ENCODE assay signal across 44 cellular contexts in genomic region chr11:5941951-5942350, GRCh38. TPM values are rescaled to one million over a fixed set of nuclear protein-coding genes. Genes with fewer than 3 reads are reported as not detected.
"Had no signal": no experiment of that assay in that cellular context is flagged by ENCODE, and none has a peak within 500 bp of the region (broad histone marks: within the 10 kb centered on the region; RNA-seq: fewer than 3 reads in every experiment).

TSS of gene OR56A3 (plus strand) at chr11:5942251. CDS start at chr11:5947347, 5,096 bp downstream.

- H3K4me3 Mint-ChIP-seq: activated naive CD4-positive, alpha-beta T cell treated with anti-CD3 and anti-CD28 coated beads for 36 hours; activated naive CD4-positive, alpha-beta T cell treated with anti-CD3 and anti-CD28 coated beads, Interleukin-2, amount 10 ng/mL, durations not matched to agents 7 days and 5 days; activated naive CD4-positive, alpha-beta T cell treated with anti-CD3 and anti-CD28 coated beads, Interleukin-2, amount 50 U/mL, for 24 hours; activated naive CD8-positive, alpha-beta T cell; activated naive CD8-positive, alpha-beta T cell treated with anti-CD3 and anti-CD28 coated beads for 36 hours; activated naive CD8-positive, alpha-beta T cell treated with anti-CD3 and anti-CD28 coated beads, Interleukin-2, amount 10 ng/mL, durations not matched to agents 7 days and 5 days; activated naive CD8-positive, alpha-beta T cell treated with anti-CD3 and anti-CD28 coated beads, Interleukin-2, amount 50 U/mL, for 24 hours; activated T-cell treated with anti-CD3 and anti-CD28 coated beads, Interleukin-2, amount 50 U/mL, for 24 hours; activated T-cell treated with anti-CD3 and anti-CD28 coated beads, Interleukin-2, amount 50 U/mL, for 4 hours; activated T-cell treated with anti-CD3 and anti-CD28 coated beads, Interleukin-2, amount 50 U/mL, for 72 hours; activated T-helper 1 cell treated with anti-CD3 and anti-CD28 coated beads, Interleukin-12 subunit alpha, Interleukin-12 subunit beta, Interleukin-2, Interleukin-4 antibody, amounts not matched to agents 30 ng/mL and 10 ng/mL and 1 ng/mL, durations not matched to agents 14 hours and 24 hours and 36 hours; activated T-helper 17 cell treated with anti-CD3 and anti-CD28 coated beads, Interleukin-2, amount 50 U/mL, for 72 hours; brain; central memory CD8-positive, alpha-beta T cell had no signal

- H3K9me3 Mint-ChIP-seq: activated naive CD4-positive, alpha-beta T cell treated with anti-CD3 and anti-CD28 coated beads for 36 hours; activated naive CD4-positive, alpha-beta T cell treated with anti-CD3 and anti-CD28 coated beads, Interleukin-2, amount 50 U/mL, for 24 hours; activated naive CD4-positive, alpha-beta T cell treated with anti-CD3 and anti-CD28 coated beads, Interleukin-2, amount 50 U/mL, for 72 hours; activated naive CD8-positive, alpha-beta T cell treated with anti-CD3 and anti-CD28 coated beads for 36 hours; activated naive CD8-positive, alpha-beta T cell treated with anti-CD3 and anti-CD28 coated beads, Interleukin-2, amount 50 U/mL, for 24 hours; activated T-cell treated with anti-CD3 and anti-CD28 coated beads, Interleukin-2, amount 50 U/mL, for 24 hours; activated T-cell treated with anti-CD3 and anti-CD28 coated beads, Interleukin-2, amount 50 U/mL, for 4 hours; activated T-cell treated with anti-CD3 and anti-CD28 coated beads, Interleukin-2, amount 50 U/mL, for 72 hours; activated T-helper 1 cell treated with anti-CD3 and anti-CD28 coated beads, Interleukin-12 subunit alpha, Interleukin-12 subunit beta, Interleukin-2, Interleukin-4 antibody, amounts not matched to agents 30 ng/mL and 10 ng/mL and 1 ng/mL, durations not matched to agents 14 hours and 24 hours and 36 hours; activated T-helper 17 cell treated with anti-CD3 and anti-CD28 coated beads, Interleukin-2, amount 50 U/mL, for 72 hours; central memory CD8-positive, alpha-beta T cell had no signal

- H3K27ac Mint-ChIP-seq: activated naive CD4-positive, alpha-beta T cell treated with anti-CD3 and anti-CD28 coated beads for 36 hours; activated naive CD4-positive, alpha-beta T cell treated with anti-CD3 and anti-CD28 coated beads, Interleukin-2, amount 10 ng/mL, durations not matched to agents 7 days and 5 days; activated naive CD4-positive, alpha-beta T cell treated with anti-CD3 and anti-CD28 coated beads, Interleukin-2, amount 50 U/mL, for 24 hours; activated naive CD4-positive, alpha-beta T cell treated with anti-CD3 and anti-CD28 coated beads, Interleukin-2, amount 50 U/mL, for 72 hours; activated naive CD8-positive, alpha-beta T cell; activated naive CD8-positive, alpha-beta T cell treated with anti-CD3 and anti-CD28 coated beads for 36 hours; activated naive CD8-positive, alpha-beta T cell treated with anti-CD3 and anti-CD28 coated beads, Interleukin-2, amount 10 ng/mL, durations not matched to agents 7 days and 5 days; activated naive CD8-positive, alpha-beta T cell treated with anti-CD3 and anti-CD28 coated beads, Interleukin-2, amount 50 U/mL, for 24 hours; activated T-cell treated with anti-CD3 and anti-CD28 coated beads, Interleukin-2, amount 50 U/mL, for 24 hours; activated T-cell treated with anti-CD3 and anti-CD28 coated beads, Interleukin-2, amount 50 U/mL, for 72 hours; activated T-helper 1 cell treated with anti-CD3 and anti-CD28 coated beads, Interleukin-12 subunit alpha, Interleukin-12 subunit beta, Interleukin-2, Interleukin-4 antibody, amounts not matched to agents 30 ng/mL and 10 ng/mL and 1 ng/mL, durations not matched to agents 14 hours and 24 hours and 36 hours; activated T-helper 17 cell treated with anti-CD3 and anti-CD28 coated beads, Interleukin-2, amount 50 U/mL, for 72 hours; activated T-helper 2 cell treated with anti-CD3 and anti-CD28 coated beads, Interferon-gamma antibody, Interleukin-2, Interleukin-4, amounts not matched to agents 10 μg/mL and 5 μg/mL and 100 μg/mL, durations not matched to agents 14 hours and 24 hours and 36 hours; brain had no signal

- H3K4me1 Mint-ChIP-seq: activated naive CD4-positive, alpha-beta T cell treated with anti-CD3 and anti-CD28 coated beads, Interleukin-2, amount 10 ng/mL, durations not matched to agents 7 days and 5 days; activated naive CD4-positive, alpha-beta T cell treated with anti-CD3 and anti-CD28 coated beads, Interleukin-2, amount 50 U/mL, for 24 hours; activated naive CD8-positive, alpha-beta T cell treated with anti-CD3 and anti-CD28 coated beads for 36 hours; activated naive CD8-positive, alpha-beta T cell treated with anti-CD3 and anti-CD28 coated beads, Interleukin-2, amount 10 ng/mL, durations not matched to agents 7 days and 5 days; activated naive CD8-positive, alpha-beta T cell treated with anti-CD3 and anti-CD28 coated beads, Interleukin-2, amount 50 U/mL, for 24 hours; activated T-helper 17 cell treated with anti-CD3 and anti-CD28 coated beads, Interleukin-2, amount 50 U/mL, for 72 hours; brain; central memory CD8-positive, alpha-beta T cell had no signal

- H3K27ac ChIP-seq: adrenal gland, ascending aorta, body of pancreas, brain microvascular endothelial cell, breast epithelium, cardiac muscle cell had no signal

- H3K27me3 ChIP-seq: adrenal gland, ascending aorta, body of pancreas, brain microvascular endothelial cell, cardiac muscle cell had no signal

- H3K36me3 Mint-ChIP-seq: activated naive CD4-positive, alpha-beta T cell treated with anti-CD3 and anti-CD28 coated beads, Interleukin-2, amount 10 ng/mL, durations not matched to agents 7 days and 5 days; activated naive CD4-positive, alpha-beta T cell treated with anti-CD3 and anti-CD28 coated beads, Interleukin-2, amount 50 U/mL, for 24 hours; activated naive CD4-positive, alpha-beta T cell treated with anti-CD3 and anti-CD28 coated beads, Interleukin-2, amount 50 U/mL, for 72 hours; activated naive CD8-positive, alpha-beta T cell; activated naive CD8-positive, alpha-beta T cell treated with anti-CD3 and anti-CD28 coated beads for 36 hours; activated naive CD8-positive, alpha-beta T cell treated with anti-CD3 and anti-CD28 coated beads, Interleukin-2, amount 10 ng/mL, durations not matched to agents 7 days and 5 days; brain had no signal

- H3K9me3 ChIP-seq: adrenal gland, ascending aorta, body of pancreas had no signal

- H3K4me1 ChIP-seq: adrenal gland, ascending aorta, body of pancreas, breast epithelium had no signal

- H3K27me3 Mint-ChIP-seq: activated T-helper 17 cell treated with anti-CD3 and anti-CD28 coated beads, Interleukin-2, amount 50 U/mL, for 72 hours; brain had no signal

- H3K36me3 ChIP-seq: adrenal gland, ascending aorta, brain microvascular endothelial cell, breast epithelium, cardiac muscle cell had no signal

- H3K4me3 ChIP-seq: adrenal gland, ascending aorta, body of pancreas, breast epithelium, cardiac muscle cell had no signal

- DNase-seq: activated effector memory CD4-positive, alpha-beta T cell treated with anti-CD3 and anti-CD28 coated beads, Interleukin-2, amount 50 U/mL, for 16 hours; activated effector memory CD4-positive, alpha-beta T cell treated with Interleukin-2 at 50 U/mL for 16 hours; activated gamma-delta T cell; activated gamma-delta T cell treated with Interleukin-2 at 50 U/mL for 16 hours; activated naive CD4-positive, alpha-beta T cell; activated naive CD4-positive, alpha-beta T cell treated with anti-CD3 and anti-CD28 coated beads for 36 hours; activated naive CD4-positive, alpha-beta T cell treated with anti-CD3 and anti-CD28 coated beads, Interleukin-2, amount 10 ng/mL, durations not matched to agents 7 days and 5 days; activated naive CD4-positive, alpha-beta T cell treated with anti-CD3 and anti-CD28 coated beads, Interleukin-2, amount 50 U/mL, for 16 hours; activated naive CD4-positive, alpha-beta T cell treated with Interleukin-2 at 50 U/mL for 16 hours; activated naive CD8-positive, alpha-beta T cell treated with anti-CD3 and anti-CD28 coated beads for 36 hours; activated naive CD8-positive, alpha-beta T cell treated with anti-CD3 and anti-CD28 coated beads, Interleukin-2, amount 10 ng/mL, durations not matched to agents 7 days and 5 days; activated naive CD8-positive, alpha-beta T cell treated with anti-CD3 and anti-CD28 coated beads, Interleukin-2, amount 50 U/mL, for 24 hours; activated T-cell treated with anti-CD3 and anti-CD28 coated beads, Interleukin-2, amount 50 U/mL, for 1 hour; activated T-cell treated with anti-CD3 and anti-CD28 coated beads, Interleukin-2, amount 50 U/mL, for 24 hours; activated T-cell treated with anti-CD3 and anti-CD28 coated beads, Interleukin-2, amount 50 U/mL, for 4 hours; activated T-cell treated with anti-CD3 and anti-CD28 coated beads, Interleukin-2, amount 50 U/mL, for 48 hours; activated T-cell treated with anti-CD3 and anti-CD28 coated beads, Interleukin-2, amount 50 U/mL, for 72 hours; adrenal gland; amniotic stem cell; amygdala; anterior cingulate cortex; aorta; body of pancreas; brain microvascular endothelial cell; caudate nucleus; central memory CD4-positive, alpha-beta T cell; cerebellar nuclear complex had no signal

RNA-seq across cellular contexts. Expression of gene OR56A3, which starts in this region (rescaled TPM):
- total RNA-seq: activated naive CD4-positive, alpha-beta T cell treated with anti-CD3 and anti-CD28 coated beads for 36 hours; activated naive CD4-positive, alpha-beta T cell treated with anti-CD3 and anti-CD28 coated beads, Interleukin-2, amount 50 U/mL, for 72 hours; activated naive CD8-positive, alpha-beta T cell treated with anti-CD3 and anti-CD28 coated beads for 36 hours; activated naive CD8-positive, alpha-beta T cell treated with anti-CD3 and anti-CD28 coated beads, Interleukin-2, amount 10 ng/mL, durations not matched to agents 7 days and 5 days; activated T-cell treated with anti-CD3 and anti-CD28 coated beads, Interleukin-2, amount 50 U/mL, for 4 hours; activated T-cell treated with anti-CD3 and anti-CD28 coated beads, Interleukin-2, amount 50 U/mL, for 72 hours; activated T-helper 1 cell treated with anti-CD3 and anti-CD28 coated beads, Interleukin-12 subunit alpha, Interleukin-12 subunit beta, Interleukin-2, Interleukin-4 antibody, amounts not matched to agents 30 ng/mL and 10 ng/mL and 1 ng/mL, durations not matched to agents 14 hours and 24 hours and 36 hours; activated T-helper 17 cell treated with anti-CD3 and anti-CD28 coated beads, Interleukin-2, amount 50 U/mL, for 72 hours; activated T-helper 2 cell treated with anti-CD3 and anti-CD28 coated beads, Interferon-gamma antibody, Interleukin-2, Interleukin-4, amounts not matched to agents 10 μg/mL and 5 μg/mL and 100 μg/mL, durations not matched to agents 14 hours and 24 hours and 36 hours; adrenal gland; aorta; ascending aorta; astrocyte; body of pancreas; breast epithelium; bronchial epithelial cell; cardiac muscle cell; cardiac septum; cerebellum; chondrocyte had no signal
- polyA plus RNA-seq: adipose tissue, adrenal gland, aorta, cardiac muscle cell had no signal
